ENCODE assay signal across 27 cellular contexts in the genomic region with DNA sequence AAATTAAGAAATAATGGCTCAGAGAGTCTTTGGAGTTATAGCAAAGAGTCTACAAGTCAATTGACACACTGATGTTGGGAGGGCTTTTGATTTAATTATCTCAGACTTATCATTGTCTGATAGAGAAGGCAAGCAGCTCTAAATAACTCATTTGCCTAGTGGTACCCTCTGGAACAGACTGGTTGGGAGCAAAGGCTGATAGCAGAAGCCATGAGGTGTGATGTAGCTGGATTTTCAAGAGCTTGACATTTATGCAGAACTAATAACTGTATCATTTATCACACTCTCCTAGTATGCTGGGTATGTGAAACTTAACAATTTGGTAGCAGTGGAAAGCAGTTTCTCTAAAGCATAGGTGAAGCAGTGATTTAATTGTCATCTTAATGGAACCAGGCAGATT.
"Had no signal": no experiment of that assay in that cellular context is flagged by ENCODE, and none has a peak within 500 bp of the region (broad histone marks: within the 10 kb centered on the region; RNA-seq: fewer than 3 reads in every experiment).

No MANE protein-coding gene starts in this region.

- DNase-seq: colonic mucosa; cortex of kidney; dermis blood vessel endothelial cell; dorsolateral prefrontal cortex; effector CD4-positive, alpha-beta T cell; effector CD8-positive, alpha-beta T cell; effector memory CD4-positive, alpha-beta T cell; effector memory CD8-positive, alpha-beta T cell; endodermal cell; erythroblast; esophagus squamous epithelium; foreskin fibroblast; foreskin keratinocyte; foreskin melanocyte; gastrocnemius medialis; glutamatergic neuron; head of caudate nucleus; heart left ventricle had no signal

- H3K4me3 ChIP-seq: colonic mucosa, coronary artery, dorsolateral prefrontal cortex, esophagus muscularis mucosa, esophagus squamous epithelium, gastrocnemius medialis, gastroesophageal sphincter, heart left ventricle had no signal

- ATAC-seq: effector memory CD8-positive, alpha-beta T cell; esophagus mucosa; foreskin keratinocyte; gastrocnemius medialis; gastroesophageal sphincter had no signal

- H3K27me3 ChIP-seq: colonic mucosa, esophagus muscularis mucosa, esophagus squamous epithelium, foreskin keratinocyte, gastrocnemius medialis, gastroesophageal sphincter, heart left ventricle had no signal

- H3K9me3 ChIP-seq: colonic mucosa, esophagus muscularis mucosa, esophagus squamous epithelium, gastrocnemius medialis, gastroesophageal sphincter, heart left ventricle had no signal

- H3K4me1 ChIP-seq: colonic mucosa, esophagus muscularis mucosa, esophagus squamous epithelium, foreskin keratinocyte, gastrocnemius medialis, gastroesophageal sphincter had no signal

- H3K36me3 ChIP-seq: colonic mucosa, esophagus muscularis mucosa, esophagus squamous epithelium, gastrocnemius medialis, gastroesophageal sphincter, heart left ventricle had no signal

- H3K27ac ChIP-seq: colonic mucosa, coronary artery, dorsolateral prefrontal cortex, epithelial cell of prostate, esophagus muscularis mucosa, esophagus squamous epithelium, foreskin keratinocyte, gastrocnemius medialis, gastroesophageal sphincter, heart left ventricle had no signal

- FAIRE-seq: colon, endometrium, endothelial cell of umbilical vein, frontal cortex had no signal
